Comparison of ENCODE assay signal across 1 cellular context in the genomic region with DNA sequence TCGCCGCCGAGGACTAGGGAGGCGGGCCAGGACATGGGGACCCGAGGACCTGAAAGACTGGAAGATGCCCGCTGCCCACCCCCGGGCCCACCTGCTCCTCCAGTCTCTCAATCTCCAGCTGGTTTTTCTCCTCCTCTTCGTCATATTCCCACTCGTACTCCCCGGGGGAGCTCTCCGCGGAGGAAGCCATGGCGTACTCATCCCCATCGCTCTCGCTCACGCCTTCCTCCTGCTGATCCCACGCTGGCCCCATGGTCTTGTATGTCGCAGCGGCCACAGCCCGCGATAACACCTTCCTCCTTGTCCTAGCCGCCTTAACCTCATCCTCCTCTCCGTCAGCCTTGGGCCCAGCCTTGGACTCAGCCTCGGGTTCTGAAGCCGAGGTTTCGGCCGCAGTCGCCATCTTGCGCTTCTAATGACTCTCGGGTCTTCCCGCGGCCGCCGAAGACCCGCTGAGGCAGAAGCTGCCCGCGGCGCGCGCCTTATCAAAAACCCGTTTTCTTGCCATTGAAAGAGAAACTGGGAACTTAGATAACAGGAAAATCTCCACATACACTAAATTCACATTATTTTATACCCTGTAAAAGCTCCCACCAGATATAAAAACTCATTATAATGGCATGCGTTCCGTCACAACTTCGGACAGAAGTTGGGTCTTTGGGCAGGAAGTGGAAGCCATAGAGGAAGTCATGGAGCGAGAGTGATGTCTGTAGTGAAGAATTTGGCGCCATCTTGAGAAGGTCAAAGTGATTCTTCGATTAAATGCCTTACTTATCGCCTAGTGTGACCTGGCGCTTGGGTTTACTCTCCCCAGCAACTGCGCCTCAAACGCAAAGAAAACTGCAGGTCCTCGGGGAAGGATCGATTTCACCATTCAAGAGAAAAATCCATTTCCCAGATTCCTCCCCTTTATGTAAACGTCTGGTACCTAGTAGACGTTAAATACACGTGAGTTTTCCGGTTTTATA.
TF ChIP-seq lines count a peak whose summit lies in the region.

A gene with protein sequence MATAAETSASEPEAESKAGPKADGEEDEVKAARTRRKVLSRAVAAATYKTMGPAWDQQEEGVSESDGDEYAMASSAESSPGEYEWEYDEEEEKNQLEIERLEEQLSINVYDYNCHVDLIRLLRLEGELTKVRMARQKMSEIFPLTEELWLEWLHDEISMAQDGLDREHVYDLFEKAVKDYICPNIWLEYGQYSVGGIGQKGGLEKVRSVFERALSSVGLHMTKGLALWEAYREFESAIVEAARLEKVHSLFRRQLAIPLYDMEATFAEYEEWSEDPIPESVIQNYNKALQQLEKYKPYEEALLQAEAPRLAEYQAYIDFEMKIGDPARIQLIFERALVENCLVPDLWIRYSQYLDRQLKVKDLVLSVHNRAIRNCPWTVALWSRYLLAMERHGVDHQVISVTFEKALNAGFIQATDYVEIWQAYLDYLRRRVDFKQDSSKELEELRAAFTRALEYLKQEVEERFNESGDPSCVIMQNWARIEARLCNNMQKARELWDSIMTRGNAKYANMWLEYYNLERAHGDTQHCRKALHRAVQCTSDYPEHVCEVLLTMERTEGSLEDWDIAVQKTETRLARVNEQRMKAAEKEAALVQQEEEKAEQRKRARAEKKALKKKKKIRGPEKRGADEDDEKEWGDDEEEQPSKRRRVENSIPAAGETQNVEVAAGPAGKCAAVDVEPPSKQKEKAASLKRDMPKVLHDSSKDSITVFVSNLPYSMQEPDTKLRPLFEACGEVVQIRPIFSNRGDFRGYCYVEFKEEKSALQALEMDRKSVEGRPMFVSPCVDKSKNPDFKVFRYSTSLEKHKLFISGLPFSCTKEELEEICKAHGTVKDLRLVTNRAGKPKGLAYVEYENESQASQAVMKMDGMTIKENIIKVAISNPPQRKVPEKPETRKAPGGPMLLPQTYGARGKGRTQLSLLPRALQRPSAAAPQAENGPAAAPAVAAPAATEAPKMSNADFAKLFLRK (minus strand): TSS at position 422 of the 968 bp plus-strand sequence. CDS start 19 bp downstream, at position 403.

TF ChIP-seq in GM12878, 131 proteins besides CTCF, POLR2A, EP300 and RAD21 (continued from another document and continues in another):
- TF ChIP-seq, protein P1, sequence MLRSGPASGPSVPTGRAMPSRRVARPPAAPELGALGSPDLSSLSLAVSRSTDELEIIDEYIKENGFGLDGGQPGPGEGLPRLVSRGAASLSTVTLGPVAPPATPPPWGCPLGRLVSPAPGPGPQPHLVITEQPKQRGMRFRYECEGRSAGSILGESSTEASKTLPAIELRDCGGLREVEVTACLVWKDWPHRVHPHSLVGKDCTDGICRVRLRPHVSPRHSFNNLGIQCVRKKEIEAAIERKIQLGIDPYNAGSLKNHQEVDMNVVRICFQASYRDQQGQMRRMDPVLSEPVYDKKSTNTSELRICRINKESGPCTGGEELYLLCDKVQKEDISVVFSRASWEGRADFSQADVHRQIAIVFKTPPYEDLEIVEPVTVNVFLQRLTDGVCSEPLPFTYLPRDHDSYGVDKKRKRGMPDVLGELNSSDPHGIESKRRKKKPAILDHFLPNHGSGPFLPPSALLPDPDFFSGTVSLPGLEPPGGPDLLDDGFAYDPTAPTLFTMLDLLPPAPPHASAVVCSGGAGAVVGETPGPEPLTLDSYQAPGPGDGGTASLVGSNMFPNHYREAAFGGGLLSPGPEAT (IDR thresholded peaks at IDR 0.05; ENCODE audit: low read depth): peak; percentile 93
- TF ChIP-seq, protein P2, sequence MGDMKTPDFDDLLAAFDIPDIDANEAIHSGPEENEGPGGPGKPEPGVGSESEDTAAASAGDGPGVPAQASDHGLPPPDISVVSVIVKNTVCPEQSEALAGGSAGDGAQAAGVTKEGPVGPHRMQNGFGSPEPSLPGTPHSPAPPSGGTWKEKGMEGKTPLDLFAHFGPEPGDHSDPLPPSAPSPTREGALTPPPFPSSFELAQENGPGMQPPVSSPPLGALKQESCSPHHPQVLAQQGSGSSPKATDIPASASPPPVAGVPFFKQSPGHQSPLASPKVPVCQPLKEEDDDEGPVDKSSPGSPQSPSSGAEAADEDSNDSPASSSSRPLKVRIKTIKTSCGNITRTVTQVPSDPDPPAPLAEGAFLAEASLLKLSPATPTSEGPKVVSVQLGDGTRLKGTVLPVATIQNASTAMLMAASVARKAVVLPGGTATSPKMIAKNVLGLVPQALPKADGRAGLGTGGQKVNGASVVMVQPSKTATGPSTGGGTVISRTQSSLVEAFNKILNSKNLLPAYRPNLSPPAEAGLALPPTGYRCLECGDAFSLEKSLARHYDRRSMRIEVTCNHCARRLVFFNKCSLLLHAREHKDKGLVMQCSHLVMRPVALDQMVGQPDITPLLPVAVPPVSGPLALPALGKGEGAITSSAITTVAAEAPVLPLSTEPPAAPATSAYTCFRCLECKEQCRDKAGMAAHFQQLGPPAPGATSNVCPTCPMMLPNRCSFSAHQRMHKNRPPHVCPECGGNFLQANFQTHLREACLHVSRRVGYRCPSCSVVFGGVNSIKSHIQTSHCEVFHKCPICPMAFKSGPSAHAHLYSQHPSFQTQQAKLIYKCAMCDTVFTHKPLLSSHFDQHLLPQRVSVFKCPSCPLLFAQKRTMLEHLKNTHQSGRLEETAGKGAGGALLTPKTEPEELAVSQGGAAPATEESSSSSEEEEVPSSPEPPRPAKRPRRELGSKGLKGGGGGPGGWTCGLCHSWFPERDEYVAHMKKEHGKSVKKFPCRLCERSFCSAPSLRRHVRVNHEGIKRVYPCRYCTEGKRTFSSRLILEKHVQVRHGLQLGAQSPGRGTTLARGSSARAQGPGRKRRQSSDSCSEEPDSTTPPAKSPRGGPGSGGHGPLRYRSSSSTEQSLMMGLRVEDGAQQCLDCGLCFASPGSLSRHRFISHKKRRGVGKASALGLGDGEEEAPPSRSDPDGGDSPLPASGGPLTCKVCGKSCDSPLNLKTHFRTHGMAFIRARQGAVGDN (IDR thresholded peaks at IDR 0.05): no peak; the same call in 1 of the 2 replicates
- TF ChIP-seq SMARCA5 (IDR thresholded peaks at IDR 0.05) (0 out of 2 replicates have a peak, but pooled peaks have one; percentile 23), SIX5 (IDR thresholded peaks at IDR 0.05; ENCODE audit: low read depth, low read length, severe bottlenecking) (peak; percentile 80), RBBP5 (conservative IDR thresholded peaks at IDR 0.05) (no peak), POLR2AphosphoS5 (IDR thresholded peaks at IDR 0.05; ENCODE audit: low read length) (peak; percentile 90), SUZ12 (IDR thresholded peaks at IDR 0.05; ENCODE audit: unreplicated experiment) (no peak), FOXM1 (IDR thresholded peaks at IDR 0.05; ENCODE audit: low read depth, low read length) (no peak), RAD51 (IDR thresholded peaks at IDR 0.05) (0 out of 2 replicates have a peak, but pooled peaks have one; percentile 15), ZNF207 (IDR thresholded peaks at IDR 0.05; ENCODE audit: borderline replicate concordance) (peak; percentile 95), TBL1XR1 (IDR thresholded peaks at IDR 0.05; ENCODE audit: low read depth, low read length) (peak; percentile 24; the same call in 1 of the 2 replicates), IRF4 (IDR thresholded peaks at IDR 0.05; ENCODE audit: low read depth, low read length) (0 out of 2 replicates have a peak, but pooled peaks have one; percentile 49), LARP7 (IDR thresholded peaks at IDR 0.05) (peak; percentile 65; the same call in 1 of the 2 replicates)
- TF ChIP-seq, protein P3, sequence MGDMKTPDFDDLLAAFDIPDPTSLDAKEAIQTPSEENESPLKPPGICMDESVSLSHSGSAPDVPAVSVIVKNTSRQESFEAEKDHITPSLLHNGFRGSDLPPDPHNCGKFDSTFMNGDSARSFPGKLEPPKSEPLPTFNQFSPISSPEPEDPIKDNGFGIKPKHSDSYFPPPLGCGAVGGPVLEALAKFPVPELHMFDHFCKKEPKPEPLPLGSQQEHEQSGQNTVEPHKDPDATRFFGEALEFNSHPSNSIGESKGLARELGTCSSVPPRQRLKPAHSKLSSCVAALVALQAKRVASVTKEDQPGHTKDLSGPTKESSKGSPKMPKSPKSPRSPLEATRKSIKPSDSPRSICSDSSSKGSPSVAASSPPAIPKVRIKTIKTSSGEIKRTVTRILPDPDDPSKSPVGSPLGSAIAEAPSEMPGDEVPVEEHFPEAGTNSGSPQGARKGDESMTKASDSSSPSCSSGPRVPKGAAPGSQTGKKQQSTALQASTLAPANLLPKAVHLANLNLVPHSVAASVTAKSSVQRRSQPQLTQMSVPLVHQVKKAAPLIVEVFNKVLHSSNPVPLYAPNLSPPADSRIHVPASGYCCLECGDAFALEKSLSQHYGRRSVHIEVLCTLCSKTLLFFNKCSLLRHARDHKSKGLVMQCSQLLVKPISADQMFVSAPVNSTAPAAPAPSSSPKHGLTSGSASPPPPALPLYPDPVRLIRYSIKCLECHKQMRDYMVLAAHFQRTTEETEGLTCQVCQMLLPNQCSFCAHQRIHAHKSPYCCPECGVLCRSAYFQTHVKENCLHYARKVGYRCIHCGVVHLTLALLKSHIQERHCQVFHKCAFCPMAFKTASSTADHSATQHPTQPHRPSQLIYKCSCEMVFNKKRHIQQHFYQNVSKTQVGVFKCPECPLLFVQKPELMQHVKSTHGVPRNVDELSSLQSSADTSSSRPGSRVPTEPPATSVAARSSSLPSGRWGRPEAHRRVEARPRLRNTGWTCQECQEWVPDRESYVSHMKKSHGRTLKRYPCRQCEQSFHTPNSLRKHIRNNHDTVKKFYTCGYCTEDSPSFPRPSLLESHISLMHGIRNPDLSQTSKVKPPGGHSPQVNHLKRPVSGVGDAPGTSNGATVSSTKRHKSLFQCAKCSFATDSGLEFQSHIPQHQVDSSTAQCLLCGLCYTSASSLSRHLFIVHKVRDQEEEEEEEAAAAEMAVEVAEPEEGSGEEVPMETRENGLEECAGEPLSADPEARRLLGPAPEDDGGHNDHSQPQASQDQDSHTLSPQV (IDR thresholded peaks at IDR 0.05): peak; percentile 100
- TF ChIP-seq, protein P4, sequence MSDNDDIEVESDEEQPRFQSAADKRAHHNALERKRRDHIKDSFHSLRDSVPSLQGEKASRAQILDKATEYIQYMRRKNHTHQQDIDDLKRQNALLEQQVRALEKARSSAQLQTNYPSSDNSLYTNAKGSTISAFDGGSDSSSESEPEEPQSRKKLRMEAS (IDR thresholded peaks at IDR 0.05; ENCODE audit: low read depth, low read length): no peak
- TF ChIP-seq, protein P5, sequence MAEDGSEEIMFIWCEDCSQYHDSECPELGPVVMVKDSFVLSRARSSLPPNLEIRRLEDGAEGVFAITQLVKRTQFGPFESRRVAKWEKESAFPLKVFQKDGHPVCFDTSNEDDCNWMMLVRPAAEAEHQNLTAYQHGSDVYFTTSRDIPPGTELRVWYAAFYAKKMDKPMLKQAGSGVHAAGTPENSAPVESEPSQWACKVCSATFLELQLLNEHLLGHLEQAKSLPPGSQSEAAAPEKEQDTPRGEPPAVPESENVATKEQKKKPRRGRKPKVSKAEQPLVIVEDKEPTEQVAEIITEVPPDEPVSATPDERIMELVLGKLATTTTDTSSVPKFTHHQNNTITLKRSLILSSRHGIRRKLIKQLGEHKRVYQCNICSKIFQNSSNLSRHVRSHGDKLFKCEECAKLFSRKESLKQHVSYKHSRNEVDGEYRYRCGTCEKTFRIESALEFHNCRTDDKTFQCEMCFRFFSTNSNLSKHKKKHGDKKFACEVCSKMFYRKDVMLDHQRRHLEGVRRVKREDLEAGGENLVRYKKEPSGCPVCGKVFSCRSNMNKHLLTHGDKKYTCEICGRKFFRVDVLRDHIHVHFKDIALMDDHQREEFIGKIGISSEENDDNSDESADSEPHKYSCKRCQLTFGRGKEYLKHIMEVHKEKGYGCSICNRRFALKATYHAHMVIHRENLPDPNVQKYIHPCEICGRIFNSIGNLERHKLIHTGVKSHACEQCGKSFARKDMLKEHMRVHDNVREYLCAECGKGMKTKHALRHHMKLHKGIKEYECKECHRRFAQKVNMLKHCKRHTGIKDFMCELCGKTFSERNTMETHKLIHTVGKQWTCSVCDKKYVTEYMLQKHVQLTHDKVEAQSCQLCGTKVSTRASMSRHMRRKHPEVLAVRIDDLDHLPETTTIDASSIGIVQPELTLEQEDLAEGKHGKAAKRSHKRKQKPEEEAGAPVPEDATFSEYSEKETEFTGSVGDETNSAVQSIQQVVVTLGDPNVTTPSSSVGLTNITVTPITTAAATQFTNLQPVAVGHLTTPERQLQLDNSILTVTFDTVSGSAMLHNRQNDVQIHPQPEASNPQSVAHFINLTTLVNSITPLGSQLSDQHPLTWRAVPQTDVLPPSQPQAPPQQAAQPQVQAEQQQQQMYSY (CRISPR knock-in tag; IDR thresholded peaks at IDR 0.05): no peak
- TF ChIP-seq, protein P6, sequence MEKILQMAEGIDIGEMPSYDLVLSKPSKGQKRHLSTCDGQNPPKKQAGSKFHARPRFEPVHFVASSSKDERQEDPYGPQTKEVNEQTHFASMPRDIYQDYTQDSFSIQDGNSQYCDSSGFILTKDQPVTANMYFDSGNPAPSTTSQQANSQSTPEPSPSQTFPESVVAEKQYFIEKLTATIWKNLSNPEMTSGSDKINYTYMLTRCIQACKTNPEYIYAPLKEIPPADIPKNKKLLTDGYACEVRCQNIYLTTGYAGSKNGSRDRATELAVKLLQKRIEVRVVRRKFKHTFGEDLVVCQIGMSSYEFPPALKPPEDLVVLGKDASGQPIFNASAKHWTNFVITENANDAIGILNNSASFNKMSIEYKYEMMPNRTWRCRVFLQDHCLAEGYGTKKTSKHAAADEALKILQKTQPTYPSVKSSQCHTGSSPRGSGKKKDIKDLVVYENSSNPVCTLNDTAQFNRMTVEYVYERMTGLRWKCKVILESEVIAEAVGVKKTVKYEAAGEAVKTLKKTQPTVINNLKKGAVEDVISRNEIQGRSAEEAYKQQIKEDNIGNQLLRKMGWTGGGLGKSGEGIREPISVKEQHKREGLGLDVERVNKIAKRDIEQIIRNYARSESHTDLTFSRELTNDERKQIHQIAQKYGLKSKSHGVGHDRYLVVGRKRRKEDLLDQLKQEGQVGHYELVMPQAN (conservative IDR thresholded peaks at IDR 0.05): peak; percentile 78
- TF ChIP-seq, protein P7, sequence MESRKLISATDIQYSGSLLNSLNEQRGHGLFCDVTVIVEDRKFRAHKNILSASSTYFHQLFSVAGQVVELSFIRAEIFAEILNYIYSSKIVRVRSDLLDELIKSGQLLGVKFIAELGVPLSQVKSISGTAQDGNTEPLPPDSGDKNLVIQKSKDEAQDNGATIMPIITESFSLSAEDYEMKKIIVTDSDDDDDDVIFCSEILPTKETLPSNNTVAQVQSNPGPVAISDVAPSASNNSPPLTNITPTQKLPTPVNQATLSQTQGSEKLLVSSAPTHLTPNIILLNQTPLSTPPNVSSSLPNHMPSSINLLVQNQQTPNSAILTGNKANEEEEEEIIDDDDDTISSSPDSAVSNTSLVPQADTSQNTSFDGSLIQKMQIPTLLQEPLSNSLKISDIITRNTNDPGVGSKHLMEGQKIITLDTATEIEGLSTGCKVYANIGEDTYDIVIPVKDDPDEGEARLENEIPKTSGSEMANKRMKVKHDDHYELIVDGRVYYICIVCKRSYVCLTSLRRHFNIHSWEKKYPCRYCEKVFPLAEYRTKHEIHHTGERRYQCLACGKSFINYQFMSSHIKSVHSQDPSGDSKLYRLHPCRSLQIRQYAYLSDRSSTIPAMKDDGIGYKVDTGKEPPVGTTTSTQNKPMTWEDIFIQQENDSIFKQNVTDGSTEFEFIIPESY (IDR thresholded peaks at IDR 0.05): peak; percentile 76; the same call in 1 of the 2 replicates
